In genomic region chr6:56531839-56532595, GRCh38 we compare ENCODE assay signal across 19 cellular contexts.
DNase-seq lines count a peak whose midpoint lies in the region; TF ChIP-seq lines count a peak whose summit lies in the region.
"Had no signal": no experiment of that assay in that cellular context is flagged by ENCODE, and none has a peak within 500 bp of the region (broad histone marks: within the 10 kb centered on the region; RNA-seq: fewer than 3 reads in every experiment).

No MANE protein-coding gene starts in this region.

- TF ChIP-seq CTCF in HFFc6 (IDR thresholded peaks at IDR 0.05): no peak
- no peak for TF ChIP-seq CTCF in neural progenitor cell (IDR thresholded peaks at IDR 0.05)
- no peak for TF ChIP-seq CTCF in uterus (IDR thresholded peaks at IDR 0.05)
- TF ChIP-seq CTCF in GM20000 (IDR thresholded peaks at IDR 0.05; ENCODE audit: extremely low read depth, missing control alignments): no peak

- H3K9ac ChIP-seq in neural progenitor cell: no peak overlapping the region

- no peaks in the 10 kb centered on the region for H3K79me2 ChIP-seq in neural progenitor cell (ENCODE audit: low read depth)

- no peak overlapping the region for H2AFZ ChIP-seq in neural progenitor cell (replicated peaks)

- H3K36me3 ChIP-seq in neural progenitor cell: peaks cover 18% of the 10 kb centered on the region
- no peaks in the 10 kb centered on the region for H3K36me3 ChIP-seq in uterus

- H3K4me2 ChIP-seq in neural progenitor cell: no peak overlapping the region

- H3K27ac ChIP-seq in neural progenitor cell (peak overlapping the region; percentile 14), uterus (peak overlapping the region; percentile 83 to 100)
- H3K27ac ChIP-seq: RWPE1 had no signal

- H3K27me3 ChIP-seq in neural progenitor cell: no peaks in the 10 kb centered on the region
- H3K27me3 ChIP-seq in uterus: no peaks in the 10 kb centered on the region

- H3K36me3 Mint-ChIP-seq in HFFc6 (ENCODE audit: low read depth) (peaks cover 67% of the 10 kb centered on the region), neural progenitor cell (peaks cover 39% of the 10 kb centered on the region)
- H3K36me3 Mint-ChIP-seq: CD4-positive, CD25-positive, alpha-beta regulatory T cell had no signal

- intact Hi-C loops in uterus (cut with DNase I; ENCODE audit: low total_unique reads): no loop called here

- H3K4me1 Mint-ChIP-seq in HFFc6 (ENCODE audit: low read depth) (peaks cover 65% of the 10 kb centered on the region), neural progenitor cell (peaks cover 7% of the 10 kb centered on the region)
- H3K4me1 Mint-ChIP-seq: CD4-positive, CD25-positive, alpha-beta regulatory T cell had no signal

- H3K9me3 ChIP-seq in neural progenitor cell (ENCODE audit: low read depth) (no peaks in the 10 kb centered on the region), uterus (no peaks in the 10 kb centered on the region)
- H3K9me3 ChIP-seq: HAP-1 had no signal

- peaks cover 40% of the 10 kb centered on the region for H3K4me1 ChIP-seq in neural progenitor cell
- H3K4me1 ChIP-seq in uterus: peaks cover 0 to 10% of the 10 kb centered on the region in 2 donors

- TF ChIP-seq POLR2A in uterus (IDR thresholded peaks at IDR 0.05): no peak

- peaks cover 9% of the 10 kb centered on the region for H4K20me1 ChIP-seq in neural progenitor cell (ENCODE audit: low read depth)

- H3K4me3 ChIP-seq in neural progenitor cell (no peak overlapping the region), uterus (no peak overlapping the region)
- H3K4me3 ChIP-seq: HAP-1, K562 had no signal

- DNase-seq in HFFc6: no peak
- peak; percentile 50 for DNase-seq in amniotic epithelial cell (ENCODE audit: low read depth)
- no peak for DNase-seq in neural progenitor cell (ENCODE audit: low spot score)
- no peak for DNase-seq in uterus
- DNase-seq in GM20000 (ENCODE audit: low spot score): no peak
- no peak for DNase-seq in anterior cingulate cortex (lab: John Stamatoyannopoulos, UW)
- no peak for DNase-seq in NCI-H510A treated with DMSO at 0.1 percent for 48 hours (lab: John Stamatoyannopoulos, UW)
- DNase-seq: CD4-positive, CD25-positive, alpha-beta regulatory T cell; EL; GF-D8; NCI-H1092; NCI-H1436; NCI-H187 treated with DMSO at 0.1 percent for 48 hours; NCI-H2107; NCI-H510A; NCI-H748 treated with DMSO at 0.1 percent for 48 hours had no signal

- H3K27ac Mint-ChIP-seq in HFFc6: peak overlapping the region; percentile 37; the same call in 1 of the 2 replicates
- H3K27ac Mint-ChIP-seq in neural progenitor cell: no peak overlapping the region

- peaks cover 26% of the 10 kb centered on the region for H3F3A ChIP-seq in neural progenitor cell (ENCODE audit: low read depth)

- H3K27me3 Mint-ChIP-seq in HFFc6 (ENCODE audit: insufficient read depth) (peaks cover 10% of the 10 kb centered on the region; the same call in 1 of the 2 replicates), neural progenitor cell (ENCODE audit: insufficient read depth, low read depth) (no peaks in the 10 kb centered on the region)
- H3K27me3 Mint-ChIP-seq: CD4-positive, CD25-positive, alpha-beta regulatory T cell had no signal

- H3K4me3 Mint-ChIP-seq in HFFc6 (no peak overlapping the region), neural progenitor cell (no peak overlapping the region)
- H3K4me3 Mint-ChIP-seq: CD4-positive, CD25-positive, alpha-beta regulatory T cell had no signal

- no peaks in the 10 kb centered on the region; the same call in 1 of the 2 replicates for H3K9me3 Mint-ChIP-seq in HFFc6
- no peaks in the 10 kb centered on the region for H3K9me3 Mint-ChIP-seq in neural progenitor cell
